21 cellular contexts compared by ENCODE assay signal in the genomic region with DNA sequence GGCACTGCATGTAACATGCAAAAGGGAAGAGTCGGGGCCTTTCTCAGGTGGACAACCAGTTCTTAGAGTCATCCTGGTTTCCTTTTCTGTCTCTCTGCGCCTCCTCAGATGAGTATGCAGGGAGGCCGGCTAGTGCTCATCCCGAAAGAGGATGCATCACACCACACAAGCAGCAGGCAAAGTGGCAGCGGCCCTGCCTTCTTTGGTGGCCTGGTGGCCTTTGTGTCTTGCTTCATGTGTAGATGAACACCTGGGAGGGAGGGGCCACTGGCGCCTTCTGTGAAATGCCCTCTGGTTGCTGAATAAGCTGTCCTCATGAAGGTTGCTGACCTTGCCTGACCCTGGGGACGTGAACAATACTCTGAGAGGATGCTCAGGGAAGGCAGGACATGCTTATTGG. TPM values are rescaled to one million over a fixed set of nuclear protein-coding genes. Genes with fewer than 3 reads are reported as not detected.
DNase-seq lines count a peak whose midpoint lies in the region; ATAC-seq lines count a peak whose summit lies in the region.
"Had no signal": no experiment of that assay in that cellular context is flagged by ENCODE, and none has a peak within 500 bp of the region (broad histone marks: within the 10 kb centered on the region; RNA-seq: fewer than 3 reads in every experiment).

No MANE protein-coding gene starts in this region.

- H3K4me1 Mint-ChIP-seq in activated CD4-positive, alpha-beta T cell treated with anti-CD3 and anti-CD28 coated beads for 36 hours: peaks cover 30% of the 10 kb centered on the region
- H3K4me1 Mint-ChIP-seq in activated naive CD8-positive, alpha-beta T cell treated with anti-CD3 and anti-CD28 coated beads, Interleukin-2, amount 50 U/mL, for 24 hours: peaks cover 29% of the 10 kb centered on the region

- POLR2A ChIA-PET in activated CD4-positive, alpha-beta T cell treated with anti-CD3 and anti-CD28 coated beads for 36 hours (lab: Charles Lee): interaction anchor here (1.2 kb wide), 1 partner anchor 11 kb away, joined by 4 read pairs; no protein-coding TSS in a partner anchor

- CTCF ChIA-PET in activated CD4-positive, alpha-beta T cell treated with anti-CD3 and anti-CD28 coated beads for 36 hours (lab: Charles Lee): interaction anchor here (0.6 to 1.3 kb wide), 3 partner anchors 13 to 340 kb away, joined by 3 read pairs; no protein-coding TSS in a partner anchor

- peak; percentile 66 for ATAC-seq in activated CD4-positive, alpha-beta T cell treated with anti-CD3 and anti-CD28 coated beads for 36 hours
- no peak for ATAC-seq in activated naive CD8-positive, alpha-beta T cell treated with anti-CD3 and anti-CD28 coated beads, Interleukin-2, amount 50 U/mL, for 24 hours
- ATAC-seq in GM21367 (IDR thresholded peaks at IDR 0.05; ENCODE audit: unreplicated experiment) (no peak), GM19452 (IDR thresholded peaks at IDR 0.05; ENCODE audit: unreplicated experiment) (no peak)
- ATAC-seq: mucosa of descending colon, Right ventricle myocardium inferior had no signal

- H3K36me3 Mint-ChIP-seq in activated CD4-positive, alpha-beta T cell treated with anti-CD3 and anti-CD28 coated beads for 36 hours (ENCODE audit: low read depth): peaks cover 3% of the 10 kb centered on the region
- H3K36me3 Mint-ChIP-seq in activated naive CD8-positive, alpha-beta T cell treated with anti-CD3 and anti-CD28 coated beads, Interleukin-2, amount 50 U/mL, for 24 hours (ENCODE audit: low read depth): no peaks in the 10 kb centered on the region
- H3K36me3 Mint-ChIP-seq: neural progenitor cell had no signal

- peak overlapping the region; percentile 40 for H3K27ac Mint-ChIP-seq in activated CD4-positive, alpha-beta T cell treated with anti-CD3 and anti-CD28 coated beads for 36 hours
- H3K27ac Mint-ChIP-seq in activated naive CD8-positive, alpha-beta T cell treated with anti-CD3 and anti-CD28 coated beads, Interleukin-2, amount 50 U/mL, for 24 hours: peak overlapping the region; percentile 93
- H3K27ac Mint-ChIP-seq: HFFc6 had no signal

- H3K4me3 Mint-ChIP-seq in activated CD4-positive, alpha-beta T cell treated with anti-CD3 and anti-CD28 coated beads for 36 hours: no peak overlapping the region
- H3K4me3 Mint-ChIP-seq in activated naive CD8-positive, alpha-beta T cell treated with anti-CD3 and anti-CD28 coated beads, Interleukin-2, amount 50 U/mL, for 24 hours: no peak overlapping the region
- H3K4me3 Mint-ChIP-seq: HFFc6, neural progenitor cell had no signal

- intact Hi-C loops in activated CD4-positive, alpha-beta T cell treated with anti-CD3 and anti-CD28 coated beads for 36 hours (cut with DNase I, micrococcal nuclease): loop anchor here in 1 of 2 experiments (1.0 to 10.0 kb wide), 3 partner anchors 310 to 386 kb away; no protein-coding TSS in a partner anchor

- peaks cover 5% of the 10 kb centered on the region for H3K9me3 Mint-ChIP-seq in activated CD4-positive, alpha-beta T cell treated with anti-CD3 and anti-CD28 coated beads for 36 hours (ENCODE audit: low read depth)
- H3K9me3 Mint-ChIP-seq in activated naive CD8-positive, alpha-beta T cell treated with anti-CD3 and anti-CD28 coated beads, Interleukin-2, amount 50 U/mL, for 24 hours: peaks cover 5% of the 10 kb centered on the region
- H3K9me3 Mint-ChIP-seq: HFFc6, neural progenitor cell had no signal

- DNase-seq in activated CD4-positive, alpha-beta T cell treated with anti-CD3 and anti-CD28 coated beads for 36 hours: peak; percentile 71
- no peak for DNase-seq in activated CD4-positive, alpha-beta T cell treated with anti-CD3 and anti-CD28 coated beads for 4 hours
- peak; percentile 31 to 36 for DNase-seq in stimulated activated CD4-positive, alpha-beta T cell treated with anti-CD3 and anti-CD28 coated beads, Interleukin-2, amount 100 ng/mL, for 24 hours
- DNase-seq in stimulated activated CD4-positive, alpha-beta T cell treated with anti-CD3 and anti-CD28 coated beads, Interleukin-12 subunit alpha, Interleukin-12 subunit beta, amount 100 ng/mL, for 4 hours: no peak
- DNase-seq in activated naive CD8-positive, alpha-beta T cell treated with anti-CD3 and anti-CD28 coated beads, Interleukin-2, amount 50 U/mL, for 24 hours: peak; percentile 25
- DNase-seq in AG08396 (ENCODE audit: low spot score): no peak
- DNase-seq: activated gamma-delta T cell, Caco-2, HFFc6, IMR-90, mucosa of descending colon, NCI-H1417 treated with DMSO at 0.1 percent for 48 hours, NCI-H524 treated with DMSO at 0.1 percent for 48 hours had no signal

- H3K27me3 Mint-ChIP-seq in activated CD4-positive, alpha-beta T cell treated with anti-CD3 and anti-CD28 coated beads for 36 hours: peaks cover 34% of the 10 kb centered on the region
- H3K27me3 Mint-ChIP-seq in activated naive CD8-positive, alpha-beta T cell treated with anti-CD3 and anti-CD28 coated beads, Interleukin-2, amount 50 U/mL, for 24 hours: peaks cover 47% of the 10 kb centered on the region

RNA-seq across cellular contexts. Expression of gene SLC24A4, which starts 18.0 kb away (rescaled TPM):
- not detected for total RNA-seq in activated CD4-positive, alpha-beta T cell treated with anti-CD3 and anti-CD28 coated beads for 36 hours
- total RNA-seq: ascending aorta, Caco-2, fibroblast of villous mesenchyme, HFFc6, IMR-90, OCI-LY7, progenitor cell of endocrine pancreas had no signal

Comparison
In these comparisons a context has a peak if more than half of its experiments do, and no peak if none do; other contexts are left out.
1. DNase-seq: peak in activated CD4-positive, alpha-beta T cell treated with anti-CD3 and anti-CD28 coated beads for 36 hours (single experiment), stimulated activated CD4-positive, alpha-beta T cell treated with anti-CD3 and anti-CD28 coated beads, Interleukin-2, amount 100 ng/mL, for 24 hours (2 of 2) and activated naive CD8-positive, alpha-beta T cell treated with anti-CD3 and anti-CD28 coated beads, Interleukin-2, amount 50 U/mL, for 24 hours (single experiment); none in activated CD4-positive, alpha-beta T cell treated with anti-CD3 and anti-CD28 coated beads for 4 hours (0 of 2), stimulated activated CD4-positive, alpha-beta T cell treated with anti-CD3 and anti-CD28 coated beads, Interleukin-12 subunit alpha, Interleukin-12 subunit beta, amount 100 ng/mL, for 4 hours (single experiment) and AG08396 (single experiment).